ENCODE assay signal across 8 cellular contexts in genomic region chr19:41263850-41264580, GRCh38. TPM values are rescaled to one million over a fixed set of nuclear protein-coding genes. Genes with fewer than 3 reads are reported as not detected.
DNase-seq lines count a peak whose midpoint lies in the region; ATAC-seq and TF ChIP-seq lines count a peak whose summit lies in the region.

HNRNPUL1 (plus strand) TSS chr19:41264372; CDS start chr19:41264504, 132 bp downstream.

- H3F3A ChIP-seq in PC-9 (ENCODE audit: insufficient read depth, low read depth): peaks cover 24% of the 10 kb centered on the region; the same call in 1 of the 2 replicates

- H3K9me3 ChIP-seq in PC-9 (ENCODE audit: insufficient read depth, low read depth): no peaks in the 10 kb centered on the region
- H3K9me3 ChIP-seq in mucosa of descending colon: no peaks in the 10 kb centered on the region

- TF ChIP-seq CTCF in PC-9 (conservative IDR thresholded peaks at IDR 0.05) (no peak), mucosa of descending colon (IDR thresholded peaks at IDR 0.05) (no peak)

- H3K27me3 ChIP-seq in PC-9 (ENCODE audit: insufficient read depth, low read depth): no peaks in the 10 kb centered on the region

- H3K36me3 ChIP-seq in PC-9 (ENCODE audit: low read depth) (peaks cover 10% of the 10 kb centered on the region), mucosa of descending colon (ENCODE audit: low read depth) (peaks cover 12% of the 10 kb centered on the region)

- H3K4me1 ChIP-seq in PC-9 (replicated peaks; ENCODE audit: insufficient read depth) (peaks cover 10% of the 10 kb centered on the region; the same call in 1 of the 2 replicates), mucosa of descending colon (ENCODE audit: low read depth) (peaks cover 27% of the 10 kb centered on the region)

- peak within 1 kb of the TSS; percentile 90 for H3K27ac ChIP-seq in PC-9
- peak within 1 kb of the TSS; percentile 93 for H3K27ac ChIP-seq in epithelial cell of prostate

- POLR2A ChIA-PET in PC-9 (lab: Charles Lee; ENCODE audit: unreplicated experiment): interaction anchor here (0.6 to 1.1 kb wide), 15 partner anchors 13 to 676 kb away, joined by 3 to 16 read pairs (median 4); partner anchors contain the start of genes AXL, B9D2, COQ8B and RAB4B

- DNase-seq in DMS53 (lab: John Stamatoyannopoulos, UW) (peak; percentile 100), PC-9 (peak; percentile 99 to 100), epithelial cell of prostate (ENCODE audit: low read depth, low spot score) (peak; percentile 100), mucosa of descending colon (peak; percentile 98 to 99 (median 99))
- DNase-seq in Jurkat, Clone E6-1 (ENCODE audit: low read depth, low spot score): peak; percentile 100
- DNase-seq in activated T-cell treated with anti-CD3 and anti-CD28 coated beads, Interleukin-2, amount 50 U/mL, for 1 hour: peak; percentile 99
- peak; percentile 97 for DNase-seq in stimulated activated CD8-positive, alpha-beta memory T cell treated with anti-CD3 and anti-CD28 coated beads, Interleukin-4, amount 100 ng/mL, for 24 hours (ENCODE audit: low read depth)

- peaks cover 11% of the 10 kb centered on the region; the same call in 1 of the 2 replicates for H4K20me1 ChIP-seq in PC-9 (ENCODE audit: insufficient read depth)

- BruUV-seq in PC-9 (replicated peaks; lab: Mats Ljungman, UMichigan): no TSS peak

- intact Hi-C loops in PC-9 (cut with micrococcal nuclease; ENCODE audit: unreplicated experiment) (loop anchor here (1.0 to 10.0 kb wide), 4 partner anchors 89 to 514 kb away; partner anchors contain the start of genes ACTMAP and TGFB1), mucosa of descending colon (cut with DNase I, micrococcal nuclease) (loop anchor here in 1 of 2 donors (5.0 kb wide), 1 partner anchor 62 kb away; no protein-coding TSS in a partner anchor)

- peak within 1 kb of the TSS; percentile 98 for H3K4me3 ChIP-seq in Jurkat, Clone E6-1 (ENCODE audit: low read length)
- H3K4me3 ChIP-seq in PC-9 (peak within 1 kb of the TSS; percentile 85), mucosa of descending colon (peak within 1 kb of the TSS; percentile 77)

- peak within 1 kb of the TSS; percentile 96 for H3K4me2 ChIP-seq in PC-9

- peak within 1 kb of the TSS; percentile 86 for H2AFZ ChIP-seq in PC-9

- ATAC-seq in GM21619 (IDR thresholded peaks at IDR 0.05; ENCODE audit: unreplicated experiment) (peak; percentile 62), mucosa of descending colon (peak; percentile 80)

- CTCF ChIA-PET in PC-9 (lab: Charles Lee): interaction anchor here (0.7 to 0.9 kb wide), 2 partner anchors 89 to 668 kb away, joined by 3 to 4 read pairs; no protein-coding TSS in a partner anchor

- H3K9me2 ChIP-seq in PC-9 (ENCODE audit: insufficient read depth): no peaks in the 10 kb centered on the region

- peaks cover 52% of the 10 kb centered on the region for H3K79me2 ChIP-seq in PC-9 (ENCODE audit: low read depth)

RNA-seq across cellular contexts. Expression of gene HNRNPUL1, which starts in this region (rescaled TPM):
- polyA plus RNA-seq in Jurkat, Clone E6-1 (2012; ENCODE audit: insufficient read depth, insufficient read length): 288 TPM
- total RNA-seq in PC-9 (2021) (248 and 266 TPM in 2 replicates), mucosa of descending colon (100 to 1,000 TPM; 155 to 234 (median 190) TPM)

Comparison
In these comparisons a context has a peak if more than half of its experiments do, and no peak if none do; other contexts are left out.
1. Peak in every context shown above with its lines: DNase-seq, ATAC-seq, H3K4me3 ChIP-seq and H3K27ac ChIP-seq.